16 cellular contexts compared by ENCODE assay signal in the genomic region with DNA sequence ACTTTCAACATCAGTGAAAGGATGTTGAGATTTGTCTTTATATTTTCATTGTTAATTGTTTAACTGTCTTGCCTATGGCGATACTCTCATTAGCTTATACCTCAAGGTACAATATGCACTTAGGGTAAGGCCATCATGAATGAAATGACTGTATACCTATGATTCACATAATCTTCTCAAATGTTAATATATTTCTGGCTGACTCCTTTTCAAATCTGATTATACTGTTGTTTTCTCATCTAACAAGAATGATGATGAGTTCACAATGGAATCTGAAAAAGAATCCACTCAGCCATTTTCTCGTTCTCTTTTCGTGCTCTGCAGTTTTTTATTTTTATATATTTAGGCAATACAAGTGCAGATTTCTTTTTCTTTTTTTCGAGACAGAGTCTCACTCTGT.
DNase-seq lines count a peak whose midpoint lies in the region; ATAC-seq, FAIRE-seq and TF ChIP-seq lines count a peak whose summit lies in the region.
"Had no signal": no experiment of that assay in that cellular context is flagged by ENCODE, and none has a peak within 500 bp of the region (broad histone marks: within the 10 kb centered on the region; RNA-seq: fewer than 3 reads in every experiment).

No MANE protein-coding gene starts in this region.

- H3K27ac ChIP-seq in ACC112 (ENCODE audit: low read depth, low read length): peak overlapping the region; percentile 71

- no peak overlapping the region for H3K27ac Mint-ChIP-seq in T-helper 2 cell treated with Interferon-gamma antibody and Interleukin-4, amounts not matched to agents 5 μg/mL and 100 μg/mL, for 36 hours
- H3K27ac Mint-ChIP-seq: activated B cell treated with CpG ODN at 0.5 μM for 24 hours; progenitor cell of endocrine pancreas; T-helper 1 cell treated with Interleukin-12 subunit alpha and Interleukin-12 subunit beta and Interleukin-4 antibody, amounts not matched to agents 30 μg/mL and 1 μg/mL, for 36 hours had no signal

- ATAC-seq in SK-N-SH treated with all-trans-retinoic acid at 6 μM for 48 hours: peak; percentile 72

- no peaks in the 10 kb centered on the region for H3K9me3 Mint-ChIP-seq in T-helper 2 cell treated with Interferon-gamma antibody and Interleukin-4, amounts not matched to agents 5 μg/mL and 100 μg/mL, for 36 hours

- no peak overlapping the region for H3K4me3 Mint-ChIP-seq in T-helper 2 cell treated with Interferon-gamma antibody and Interleukin-4, amounts not matched to agents 5 μg/mL and 100 μg/mL, for 36 hours
- H3K4me3 Mint-ChIP-seq: activated B cell treated with CpG ODN at 0.5 μM for 24 hours; T-helper 1 cell treated with Interleukin-12 subunit alpha and Interleukin-12 subunit beta and Interleukin-4 antibody, amounts not matched to agents 30 μg/mL and 1 μg/mL, for 36 hours had no signal

- H2AFZ ChIP-seq in ACC112 (ENCODE audit: low read length, unreplicated experiment): no peak overlapping the region

- no peak overlapping the region for H3K4me3 ChIP-seq in ACC112 (ENCODE audit: low read depth, low read length)
- no peak overlapping the region for H3K4me3 ChIP-seq in fibroblast of pulmonary artery (replicated peaks; ENCODE audit: low read depth, low read length)
- H3K4me3 ChIP-seq: body of pancreas, left ventricle myocardium inferior, stomach had no signal

- TF ChIP-seq CTCF in fibroblast of pulmonary artery (IDR thresholded peaks at IDR 0.05; ENCODE audit: low read length, missing control alignments) (no peak), D721Med (IDR thresholded peaks at IDR 0.05; ENCODE audit: insufficient read depth, missing control alignments) (no peak)

- no peaks in the 10 kb centered on the region for H3K36me3 Mint-ChIP-seq in T-helper 2 cell treated with Interferon-gamma antibody and Interleukin-4, amounts not matched to agents 5 μg/mL and 100 μg/mL, for 36 hours (ENCODE audit: low read depth)

- H3K4me1 ChIP-seq in ACC112 (ENCODE audit: control insufficient read depth, insufficient read depth, low read length, unreplicated experiment): peaks cover 17% of the 10 kb centered on the region

- no peaks in the 10 kb centered on the region for H3K4me1 Mint-ChIP-seq in T-helper 2 cell treated with Interferon-gamma antibody and Interleukin-4, amounts not matched to agents 5 μg/mL and 100 μg/mL, for 36 hours (ENCODE audit: low read depth)
- H3K4me1 Mint-ChIP-seq: activated B cell treated with CpG ODN at 0.5 μM for 24 hours had no signal

- DNase-seq in HCEC 1CT (peak; percentile 83), fibroblast of pulmonary artery (ENCODE audit: low read depth) (peak; percentile 46), GF-D8 (lab: John Stamatoyannopoulos, UW) (no peak), NAMALWA (ENCODE audit: low spot score) (no peak), D721Med (ENCODE audit: insufficient read length, low spot score) (no peak)
- DNase-seq in T-helper 2 cell treated with Interferon-gamma antibody and Interleukin-4, amounts not matched to agents 5 μg/mL and 100 μg/mL, for 36 hours (ENCODE audit: low spot score): no peak
- DNase-seq: activated B cell treated with CpG ODN at 0.5 μM for 24 hours, left ventricle myocardium inferior, NCI-H2107 had no signal

- H3K27me3 Mint-ChIP-seq in T-helper 2 cell treated with Interferon-gamma antibody and Interleukin-4, amounts not matched to agents 5 μg/mL and 100 μg/mL, for 36 hours (ENCODE audit: low read depth): no peaks in the 10 kb centered on the region
- H3K27me3 Mint-ChIP-seq: activated B cell treated with CpG ODN at 0.5 μM for 24 hours, progenitor cell of endocrine pancreas had no signal

- no peak for FAIRE-seq in D721Med (lab: Jason Lieb, UNC)
- FAIRE-seq: H1 had no signal

- H3K27me3 ChIP-seq in ACC112 (ENCODE audit: insufficient read depth, low read length): no peaks in the 10 kb centered on the region
- H3K27me3 ChIP-seq: body of pancreas, stomach had no signal

- H3K36me3 ChIP-seq in ACC112 (ENCODE audit: insufficient read depth, low read length): no peaks in the 10 kb centered on the region
- H3K36me3 ChIP-seq: left ventricle myocardium inferior, stomach had no signal

- no peaks in the 10 kb centered on the region for H3K79me2 ChIP-seq in ACC112 (ENCODE audit: control insufficient read depth, insufficient read depth, low read length, unreplicated experiment)

TF ChIP-seq in SK-N-SH treated with all-trans-retinoic acid at 6 μM for 48 hours, 23 proteins besides CTCF, POLR2A, EP300 and RAD21:
- TF ChIP-seq BACH2 (CRISPR knock-in tag; IDR thresholded peaks at IDR 0.05; ENCODE audit: borderline replicate concordance) (no peak), ISL1 (CRISPR knock-in tag; IDR thresholded peaks at IDR 0.05) (peak; percentile 73)
- TF ChIP-seq, protein P1, sequence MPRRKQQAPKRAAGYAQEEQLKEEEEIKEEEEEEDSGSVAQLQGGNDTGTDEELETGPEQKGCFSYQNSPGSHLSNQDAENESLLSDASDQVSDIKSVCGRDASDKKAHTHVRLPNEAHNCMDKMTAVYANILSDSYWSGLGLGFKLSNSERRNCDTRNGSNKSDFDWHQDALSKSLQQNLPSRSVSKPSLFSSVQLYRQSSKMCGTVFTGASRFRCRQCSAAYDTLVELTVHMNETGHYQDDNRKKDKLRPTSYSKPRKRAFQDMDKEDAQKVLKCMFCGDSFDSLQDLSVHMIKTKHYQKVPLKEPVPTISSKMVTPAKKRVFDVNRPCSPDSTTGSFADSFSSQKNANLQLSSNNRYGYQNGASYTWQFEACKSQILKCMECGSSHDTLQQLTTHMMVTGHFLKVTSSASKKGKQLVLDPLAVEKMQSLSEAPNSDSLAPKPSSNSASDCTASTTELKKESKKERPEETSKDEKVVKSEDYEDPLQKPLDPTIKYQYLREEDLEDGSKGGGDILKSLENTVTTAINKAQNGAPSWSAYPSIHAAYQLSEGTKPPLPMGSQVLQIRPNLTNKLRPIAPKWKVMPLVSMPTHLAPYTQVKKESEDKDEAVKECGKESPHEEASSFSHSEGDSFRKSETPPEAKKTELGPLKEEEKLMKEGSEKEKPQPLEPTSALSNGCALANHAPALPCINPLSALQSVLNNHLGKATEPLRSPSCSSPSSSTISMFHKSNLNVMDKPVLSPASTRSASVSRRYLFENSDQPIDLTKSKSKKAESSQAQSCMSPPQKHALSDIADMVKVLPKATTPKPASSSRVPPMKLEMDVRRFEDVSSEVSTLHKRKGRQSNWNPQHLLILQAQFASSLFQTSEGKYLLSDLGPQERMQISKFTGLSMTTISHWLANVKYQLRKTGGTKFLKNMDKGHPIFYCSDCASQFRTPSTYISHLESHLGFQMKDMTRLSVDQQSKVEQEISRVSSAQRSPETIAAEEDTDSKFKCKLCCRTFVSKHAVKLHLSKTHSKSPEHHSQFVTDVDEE (CRISPR knock-in tag; IDR thresholded peaks at IDR 0.05): no peak

Comparison
In these comparisons a context has a peak if more than half of its experiments do, and no peak if none do; other contexts are left out.
1. DNase-seq: peak in HCEC 1CT (single experiment) and fibroblast of pulmonary artery (single experiment); none in GF-D8 (single experiment), NAMALWA (single experiment), T-helper 2 cell treated with Interferon-gamma antibody and Interleukin-4, amounts not matched to agents 5 μg/mL and 100 μg/mL, for 36 hours (single experiment) and D721Med (single experiment).